1 cellular context compared by ENCODE assay signal in genomic region chr16:75251280-75252048, GRCh38.
TF ChIP-seq lines count a peak whose summit lies in the region.

A gene with protein sequence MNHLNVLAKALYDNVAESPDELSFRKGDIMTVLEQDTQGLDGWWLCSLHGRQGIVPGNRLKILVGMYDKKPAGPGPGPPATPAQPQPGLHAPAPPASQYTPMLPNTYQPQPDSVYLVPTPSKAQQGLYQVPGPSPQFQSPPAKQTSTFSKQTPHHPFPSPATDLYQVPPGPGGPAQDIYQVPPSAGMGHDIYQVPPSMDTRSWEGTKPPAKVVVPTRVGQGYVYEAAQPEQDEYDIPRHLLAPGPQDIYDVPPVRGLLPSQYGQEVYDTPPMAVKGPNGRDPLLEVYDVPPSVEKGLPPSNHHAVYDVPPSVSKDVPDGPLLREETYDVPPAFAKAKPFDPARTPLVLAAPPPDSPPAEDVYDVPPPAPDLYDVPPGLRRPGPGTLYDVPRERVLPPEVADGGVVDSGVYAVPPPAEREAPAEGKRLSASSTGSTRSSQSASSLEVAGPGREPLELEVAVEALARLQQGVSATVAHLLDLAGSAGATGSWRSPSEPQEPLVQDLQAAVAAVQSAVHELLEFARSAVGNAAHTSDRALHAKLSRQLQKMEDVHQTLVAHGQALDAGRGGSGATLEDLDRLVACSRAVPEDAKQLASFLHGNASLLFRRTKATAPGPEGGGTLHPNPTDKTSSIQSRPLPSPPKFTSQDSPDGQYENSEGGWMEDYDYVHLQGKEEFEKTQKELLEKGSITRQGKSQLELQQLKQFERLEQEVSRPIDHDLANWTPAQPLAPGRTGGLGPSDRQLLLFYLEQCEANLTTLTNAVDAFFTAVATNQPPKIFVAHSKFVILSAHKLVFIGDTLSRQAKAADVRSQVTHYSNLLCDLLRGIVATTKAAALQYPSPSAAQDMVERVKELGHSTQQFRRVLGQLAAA (minus strand): TSS chr16:75251624. CDS start chr16:75251482, 142 bp downstream.

TF ChIP-seq in K562, 482 proteins besides CTCF, POLR2A, EP300 and RAD21 (continued from another document and continues in another):
- no peak for TF ChIP-seq RREB1 (CRISPR knock-in tag; IDR thresholded peaks at IDR 0.05)
- TF ChIP-seq MAZ (CRISPR knock-in tag; conservative IDR thresholded peaks at IDR 0.05 in 1 of 2, IDR thresholded peaks at IDR 0.05 in 1 of 2), result peak in 1 of 2 experiments; percentile 31; a peak in 1 of 4 replicates
- TF ChIP-seq, protein P1, sequence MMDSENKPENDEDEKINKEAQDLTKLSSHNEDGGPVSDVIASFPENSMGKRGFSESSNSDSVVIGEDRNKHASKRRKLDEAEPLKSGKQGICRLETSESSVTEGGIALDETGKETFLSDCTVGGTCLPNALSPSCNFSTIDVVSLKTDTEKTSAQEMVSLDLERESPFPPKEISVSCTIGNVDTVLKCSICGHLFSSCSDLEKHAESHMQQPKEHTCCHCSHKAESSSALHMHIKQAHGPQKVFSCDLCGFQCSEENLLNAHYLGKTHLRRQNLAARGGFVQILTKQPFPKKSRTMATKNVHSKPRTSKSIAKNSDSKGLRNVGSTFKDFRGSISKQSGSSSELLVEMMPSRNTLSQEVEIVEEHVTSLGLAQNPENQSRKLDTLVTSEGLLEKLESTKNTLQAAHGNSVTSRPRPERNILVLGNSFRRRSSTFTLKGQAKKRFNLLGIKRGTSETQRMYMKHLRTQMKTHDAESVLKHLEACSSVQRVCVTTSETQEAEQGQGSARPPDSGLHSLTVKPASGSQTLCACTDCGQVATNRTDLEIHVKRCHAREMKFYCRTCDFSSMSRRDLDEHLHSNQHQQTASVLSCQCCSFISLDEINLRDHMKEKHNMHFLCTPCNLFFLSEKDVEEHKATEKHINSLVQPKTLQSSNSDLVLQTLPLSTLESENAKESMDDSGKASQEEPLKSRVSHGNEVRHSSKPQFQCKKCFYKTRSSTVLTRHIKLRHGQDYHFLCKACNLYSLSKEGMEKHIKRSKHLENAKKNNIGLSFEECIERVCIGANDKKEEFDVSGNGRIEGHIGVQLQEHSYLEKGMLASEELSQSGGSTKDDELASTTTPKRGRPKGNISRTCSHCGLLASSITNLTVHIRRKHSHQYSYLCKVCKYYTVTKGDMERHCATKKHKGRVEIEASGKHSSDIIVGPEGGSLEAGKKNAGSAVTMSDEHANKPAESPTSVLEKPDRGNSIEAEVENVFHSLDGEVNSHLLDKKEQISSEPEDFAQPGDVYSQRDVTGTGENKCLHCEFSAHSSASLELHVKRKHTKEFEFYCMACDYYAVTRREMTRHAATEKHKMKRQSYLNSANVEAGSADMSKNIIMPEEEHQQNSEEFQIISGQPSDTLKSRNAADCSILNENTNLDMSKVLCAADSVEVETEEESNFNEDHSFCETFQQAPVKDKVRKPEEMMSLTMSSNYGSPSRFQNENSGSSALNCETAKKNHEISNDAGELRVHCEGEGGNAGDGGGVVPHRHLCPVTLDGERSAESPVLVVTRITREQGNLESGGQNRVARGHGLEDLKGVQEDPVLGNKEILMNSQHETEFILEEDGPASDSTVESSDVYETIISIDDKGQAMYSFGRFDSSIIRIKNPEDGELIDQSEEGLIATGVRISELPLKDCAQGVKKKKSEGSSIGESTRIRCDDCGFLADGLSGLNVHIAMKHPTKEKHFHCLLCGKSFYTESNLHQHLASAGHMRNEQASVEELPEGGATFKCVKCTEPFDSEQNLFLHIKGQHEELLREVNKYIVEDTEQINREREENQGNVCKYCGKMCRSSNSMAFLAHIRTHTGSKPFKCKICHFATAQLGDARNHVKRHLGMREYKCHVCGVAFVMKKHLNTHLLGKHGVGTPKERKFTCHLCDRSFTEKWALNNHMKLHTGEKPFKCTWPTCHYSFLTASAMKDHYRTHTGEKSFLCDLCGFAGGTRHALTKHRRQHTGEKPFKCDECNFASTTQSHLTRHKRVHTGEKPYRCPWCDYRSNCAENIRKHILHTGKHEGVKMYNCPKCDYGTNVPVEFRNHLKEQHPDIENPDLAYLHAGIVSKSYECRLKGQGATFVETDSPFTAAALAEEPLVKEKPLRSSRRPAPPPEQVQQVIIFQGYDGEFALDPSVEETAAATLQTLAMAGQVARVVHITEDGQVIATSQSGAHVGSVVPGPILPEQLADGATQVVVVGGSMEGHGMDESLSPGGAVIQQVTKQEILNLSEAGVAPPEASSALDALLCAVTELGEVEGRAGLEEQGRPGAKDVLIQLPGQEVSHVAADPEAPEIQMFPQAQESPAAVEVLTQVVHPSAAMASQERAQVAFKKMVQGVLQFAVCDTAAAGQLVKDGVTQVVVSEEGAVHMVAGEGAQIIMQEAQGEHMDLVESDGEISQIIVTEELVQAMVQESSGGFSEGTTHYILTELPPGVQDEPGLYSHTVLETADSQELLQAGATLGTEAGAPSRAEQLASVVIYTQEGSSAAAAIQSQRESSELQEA (IDR thresholded peaks at IDR 0.05; ENCODE audit: low read depth), result no peak
- TF ChIP-seq, protein P2, sequence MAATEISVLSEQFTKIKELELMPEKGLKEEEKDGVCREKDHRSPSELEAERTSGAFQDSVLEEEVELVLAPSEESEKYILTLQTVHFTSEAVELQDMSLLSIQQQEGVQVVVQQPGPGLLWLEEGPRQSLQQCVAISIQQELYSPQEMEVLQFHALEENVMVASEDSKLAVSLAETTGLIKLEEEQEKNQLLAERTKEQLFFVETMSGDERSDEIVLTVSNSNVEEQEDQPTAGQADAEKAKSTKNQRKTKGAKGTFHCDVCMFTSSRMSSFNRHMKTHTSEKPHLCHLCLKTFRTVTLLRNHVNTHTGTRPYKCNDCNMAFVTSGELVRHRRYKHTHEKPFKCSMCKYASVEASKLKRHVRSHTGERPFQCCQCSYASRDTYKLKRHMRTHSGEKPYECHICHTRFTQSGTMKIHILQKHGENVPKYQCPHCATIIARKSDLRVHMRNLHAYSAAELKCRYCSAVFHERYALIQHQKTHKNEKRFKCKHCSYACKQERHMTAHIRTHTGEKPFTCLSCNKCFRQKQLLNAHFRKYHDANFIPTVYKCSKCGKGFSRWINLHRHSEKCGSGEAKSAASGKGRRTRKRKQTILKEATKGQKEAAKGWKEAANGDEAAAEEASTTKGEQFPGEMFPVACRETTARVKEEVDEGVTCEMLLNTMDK (IDR thresholded peaks at IDR 0.05; ENCODE audit: borderline replicate concordance, insufficient read depth, low read depth, low read length, poor library complexity, severe bottlenecking), result peak; percentile 45
- TF ChIP-seq TGIF2 (CRISPR knock-in tag; IDR thresholded peaks at IDR 0.05), result no peak
- no peak for TF ChIP-seq CREB3L1 (IDR thresholded peaks at IDR 0.05; ENCODE audit: borderline replicate concordance, low read depth)
- no peak for TF ChIP-seq GTF3C2 (IDR thresholded peaks at IDR 0.05; ENCODE audit: borderline replicate concordance, extremely low read depth, insufficient read length)
- TF ChIP-seq OTX1 (CRISPR knock-in tag; IDR thresholded peaks at IDR 0.05), result no peak
- TF ChIP-seq ZFP36 (IDR thresholded peaks at IDR 0.05; ENCODE audit: low read depth, low read length, partially characterized antibody), result peak; percentile 92
- TF ChIP-seq CHD4 (IDR thresholded peaks at IDR 0.05; ENCODE audit: insufficient read depth, insufficient replicate concordance, low read depth, low read length, poor library complexity, severe bottlenecking), result no peak
- TF ChIP-seq GTF2F1 (IDR thresholded peaks at IDR 0.05; ENCODE audit: low read depth, low read length), result no peak
- no peak for TF ChIP-seq ZNF408 (CRISPR knock-in tag; IDR thresholded peaks at IDR 0.05; ENCODE audit: low read depth)
- no peak for TF ChIP-seq FOXJ3 (CRISPR knock-in tag; IDR thresholded peaks at IDR 0.05)
- no peak for TF ChIP-seq RCOR1 (IDR thresholded peaks at IDR 0.05; ENCODE audit: borderline replicate concordance in 1 of 2, low read depth in 2 of 2, low read length in 2 of 2)
- no peak for TF ChIP-seq SRSF7 (optimal IDR thresholded peaks at IDR 0.05; ENCODE audit: low read depth, low read length)
- peak; percentile 22 for TF ChIP-seq KDM5B (IDR thresholded peaks at IDR 0.05; ENCODE audit: insufficient replicate concordance, low read depth, low read length)
- TF ChIP-seq ELF2 (CRISPR knock-in tag; IDR thresholded peaks at IDR 0.05), result no peak
- TF ChIP-seq, protein P3, sequence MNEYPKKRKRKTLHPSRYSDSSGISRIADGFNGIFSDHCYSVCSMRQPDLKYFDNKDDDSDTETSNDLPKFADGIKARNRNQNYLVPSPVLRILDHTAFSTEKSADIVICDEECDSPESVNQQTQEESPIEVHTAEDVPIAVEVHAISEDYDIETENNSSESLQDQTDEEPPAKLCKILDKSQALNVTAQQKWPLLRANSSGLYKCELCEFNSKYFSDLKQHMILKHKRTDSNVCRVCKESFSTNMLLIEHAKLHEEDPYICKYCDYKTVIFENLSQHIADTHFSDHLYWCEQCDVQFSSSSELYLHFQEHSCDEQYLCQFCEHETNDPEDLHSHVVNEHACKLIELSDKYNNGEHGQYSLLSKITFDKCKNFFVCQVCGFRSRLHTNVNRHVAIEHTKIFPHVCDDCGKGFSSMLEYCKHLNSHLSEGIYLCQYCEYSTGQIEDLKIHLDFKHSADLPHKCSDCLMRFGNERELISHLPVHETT (CRISPR knock-in tag; conservative IDR thresholded peaks at IDR 0.05 in 1 of 2, IDR thresholded peaks at IDR 0.05 in 1 of 2), result peak in 1 of 2 experiments; percentile 71; a peak in 2 of 4 replicates
- no peak for TF ChIP-seq SREBF2 (CRISPR knock-in tag; IDR thresholded peaks at IDR 0.05)
- TF ChIP-seq ZNF146 (CRISPR knock-in tag; IDR thresholded peaks at IDR 0.05; ENCODE audit: unreplicated experiment), result no peak
- 0 out of 2 replicates have a peak, but pooled peaks have one; percentile 12 for TF ChIP-seq MTA3 (IDR thresholded peaks at IDR 0.05; ENCODE audit: borderline replicate concordance)
- TF ChIP-seq DIDO1 (tag; IDR thresholded peaks at IDR 0.05; ENCODE audit: low read depth), result no peak
- TF ChIP-seq, protein P4, sequence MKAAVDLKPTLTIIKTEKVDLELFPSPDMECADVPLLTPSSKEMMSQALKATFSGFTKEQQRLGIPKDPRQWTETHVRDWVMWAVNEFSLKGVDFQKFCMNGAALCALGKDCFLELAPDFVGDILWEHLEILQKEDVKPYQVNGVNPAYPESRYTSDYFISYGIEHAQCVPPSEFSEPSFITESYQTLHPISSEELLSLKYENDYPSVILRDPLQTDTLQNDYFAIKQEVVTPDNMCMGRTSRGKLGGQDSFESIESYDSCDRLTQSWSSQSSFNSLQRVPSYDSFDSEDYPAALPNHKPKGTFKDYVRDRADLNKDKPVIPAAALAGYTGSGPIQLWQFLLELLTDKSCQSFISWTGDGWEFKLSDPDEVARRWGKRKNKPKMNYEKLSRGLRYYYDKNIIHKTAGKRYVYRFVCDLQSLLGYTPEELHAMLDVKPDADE (conservative IDR thresholded peaks at IDR 0.05; ENCODE audit: control insufficient read depth, low read depth, low read length), result peak; percentile 51; the same call in 1 of the 2 replicates
